In the genomic region with DNA sequence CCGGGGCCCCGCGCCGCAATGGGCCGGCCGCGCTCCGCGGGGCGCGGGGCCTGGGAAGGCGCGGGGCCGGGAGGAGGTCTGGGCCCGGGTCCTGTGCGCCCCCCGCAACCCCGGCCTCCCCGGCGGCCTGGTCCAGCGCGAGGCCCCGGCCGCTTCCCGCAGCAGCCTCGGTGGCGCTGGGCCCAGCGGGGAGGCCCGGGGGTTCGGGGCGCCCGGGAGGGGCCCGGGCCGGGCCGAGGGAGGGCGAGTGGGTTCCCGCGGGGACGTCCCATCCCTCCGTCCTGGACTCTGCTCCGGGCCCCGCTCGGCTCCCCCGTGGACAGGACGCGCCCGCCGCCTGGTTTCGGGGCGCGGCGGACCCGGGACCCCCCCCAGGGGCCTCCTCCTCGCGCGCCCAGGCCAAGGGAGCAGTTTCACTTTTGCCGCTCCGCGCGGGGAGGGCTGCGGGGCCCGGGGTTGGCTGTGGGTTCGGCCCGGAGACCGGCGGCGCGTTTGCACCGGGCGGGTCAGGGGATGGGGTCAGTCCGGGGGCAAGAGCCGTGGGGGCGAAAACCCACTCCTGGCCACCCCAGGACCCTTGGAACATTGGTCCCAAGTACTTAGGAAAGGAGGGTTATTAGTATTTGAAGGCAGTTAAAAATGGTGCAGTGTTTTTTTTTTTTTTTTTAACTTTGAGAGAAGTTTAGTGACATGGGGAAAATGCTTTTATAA, we compare ENCODE assay signal across 8 cellular contexts. TPM values are rescaled to one million over a fixed set of nuclear protein-coding genes. Genes with fewer than 3 reads are reported as not detected.
DNase-seq lines count a peak whose midpoint lies in the region; ATAC-seq and TF ChIP-seq lines count a peak whose summit lies in the region.

No MANE protein-coding gene starts in this region.

- peaks cover 26 to 44% (median 35%) of the 10 kb centered on the region in 7 donors for H3K4me1 Mint-ChIP-seq in naive thymus-derived CD4-positive, alpha-beta T cell

- H3K27ac Mint-ChIP-seq in naive thymus-derived CD4-positive, alpha-beta T cell = peak overlapping the region; percentile 77 to 91 (median 89)

- H3K4me1 ChIP-seq in esophagus muscularis mucosa (peaks cover 23 to 52% (median 49%) of the 10 kb centered on the region in 4 donors), tibial artery (peaks cover 0 to 34% (median 14%) of the 10 kb centered on the region in 4 donors)
- peaks cover 17 to 18% of the 10 kb centered on the region in 2 donors for H3K4me1 ChIP-seq in naive thymus-derived CD4-positive, alpha-beta T cell (ENCODE audit: control insufficient read depth in 2 of 2, insufficient read depth in 2 of 2, low read length in 2 of 2)

- H3K4me3 Mint-ChIP-seq in naive thymus-derived CD4-positive, alpha-beta T cell = peak overlapping the region; percentile 79 to 89 (median 85)

- peak; percentile 70 for ATAC-seq in naive thymus-derived CD4-positive, alpha-beta T cell
- ATAC-seq in GM18520 (IDR thresholded peaks at IDR 0.05; ENCODE audit: unreplicated experiment) (no peak), HG02981 (IDR thresholded peaks at IDR 0.05; ENCODE audit: unreplicated experiment) (no peak)

- intact Hi-C loops in esophagus muscularis mucosa (cut with DNase I) = loop anchor here (5.0 kb wide), 1 partner anchor 72 kb away; no protein-coding TSS in a partner anchor
- intact Hi-C loops in naive thymus-derived CD4-positive, alpha-beta T cell (cut with micrococcal nuclease) = loop anchor here (1.0 to 10.0 kb wide), 11 partner anchors 29 to 1059 kb away; partner anchors contain the start of genes CSTB (in 1 of the 2), ITGB2 (in 1 of the 2), PKNOX1 (in 1 of the 2) and RRP1 (in 1 of the 2)
- intact Hi-C loops in tibial artery (cut with DNase I; ENCODE audit: low total_unique reads) = loop anchor here (10.0 kb wide), 1 partner anchor 149 kb away; the partner anchor contains the start of gene TRAPPC10

- peaks cover 0 to 14% (median 5%) of the 10 kb centered on the region in 5 donors for H3K36me3 Mint-ChIP-seq in naive thymus-derived CD4-positive, alpha-beta T cell

- peaks cover 0 to 4% (median 0%) of the 10 kb centered on the region in 4 donors for H3K36me3 ChIP-seq in esophagus muscularis mucosa
- H3K36me3 ChIP-seq in naive thymus-derived CD4-positive, alpha-beta T cell (ENCODE audit: control insufficient read depth in 2 of 3, insufficient read depth in 3 of 3, low read length in 3 of 3) = peaks cover 0 to 17% (median 0%) of the 10 kb centered on the region in 3 experiments
- H3K36me3 ChIP-seq in tibial artery = no peaks in the 10 kb centered on the region

- peak overlapping the region; percentile 95 to 97 (median 96) for H3K27ac ChIP-seq in esophagus muscularis mucosa (replicated peaks in 1 of 4)
- H3K27ac ChIP-seq in naive thymus-derived CD4-positive, alpha-beta T cell (ENCODE audit: low read depth, low read length) = peak overlapping the region; percentile 72
- peak overlapping the region; percentile 83 to 85 for H3K27ac ChIP-seq in tibial artery

- TF ChIP-seq CTCF in esophagus muscularis mucosa (IDR thresholded peaks at IDR 0.05) = no peak
- no peak for TF ChIP-seq CTCF in tibial artery (IDR thresholded peaks at IDR 0.05)

- H3K4me3 ChIP-seq in GM08714 (ENCODE audit: low read length) (peak overlapping the region; percentile 67), esophagus muscularis mucosa (peak overlapping the region; percentile 92 to 97 (median 96)), tibial artery (peak overlapping the region; percentile 76 to 91)
- peak overlapping the region; percentile 62 for H3K4me3 ChIP-seq in naive thymus-derived CD4-positive, alpha-beta T cell (ENCODE audit: low read length)

- DNase-seq in activated CD8-positive, alpha-beta memory T cell treated with anti-CD3 and anti-CD28 coated beads, Interleukin-2, amount 50 U/mL, for 4 hours = peak; percentile 60
- no peak for DNase-seq in esophagus muscularis mucosa (ENCODE audit: extremely low spot score)
- DNase-seq in naive thymus-derived CD4-positive, alpha-beta T cell = peak; percentile 47 to 71 (median 58)
- peak in 1 of 2 donors; percentile 74 for DNase-seq in tibial artery

- no peaks in the 10 kb centered on the region for H3K9me3 ChIP-seq in esophagus muscularis mucosa
- no peaks in the 10 kb centered on the region for H3K9me3 ChIP-seq in naive thymus-derived CD4-positive, alpha-beta T cell (ENCODE audit: control insufficient read depth in 2 of 3, low read length in 3 of 3)
- no peaks in the 10 kb centered on the region for H3K9me3 ChIP-seq in tibial artery

- TF ChIP-seq EP300 in Ishikawa (IDR thresholded peaks at IDR 0.05; ENCODE audit: borderline replicate concordance) (no peak), esophagus muscularis mucosa (IDR thresholded peaks at IDR 0.05) (no peak)

- H3K27me3 ChIP-seq in esophagus muscularis mucosa = no peaks in the 10 kb centered on the region
- no peaks in the 10 kb centered on the region for H3K27me3 ChIP-seq in naive thymus-derived CD4-positive, alpha-beta T cell (ENCODE audit: control insufficient read depth in 2 of 2, insufficient read depth in 2 of 2, low read length in 2 of 2)
- H3K27me3 ChIP-seq in tibial artery = no peaks in the 10 kb centered on the region

- TF ChIP-seq RAD21 in Ishikawa (IDR thresholded peaks at IDR 0.05; ENCODE audit: low read depth) = no peak

- WGBS in esophagus muscularis mucosa = 0% methylated on average over 3 of the region's 73 CpGs

- peaks cover 0 to 1% (median 0%) of the 10 kb centered on the region in 5 donors for H3K27me3 Mint-ChIP-seq in naive thymus-derived CD4-positive, alpha-beta T cell

- CTCF ChIA-PET in naive thymus-derived CD4-positive, alpha-beta T cell (lab: Charles Lee) = interaction anchor here (0.8 to 1.3 kb wide), 2 partner anchors 65 to 74 kb away, joined by 3 read pairs; no protein-coding TSS in a partner anchor

- no peaks in the 10 kb centered on the region for H3K9me3 Mint-ChIP-seq in naive thymus-derived CD4-positive, alpha-beta T cell

- POLR2A ChIA-PET in naive thymus-derived CD4-positive, alpha-beta T cell (lab: Charles Lee) = interaction anchor here (0.7 to 1.8 kb wide), 4 partner anchors 21 to 56 kb away, joined by 3 to 9 read pairs (median 6); no protein-coding TSS in a partner anchor

- no peak for TF ChIP-seq POLR2A in esophagus muscularis mucosa (IDR thresholded peaks at IDR 0.05; ENCODE audit: low read depth)

TF ChIP-seq in Ishikawa, 13 proteins besides CTCF, POLR2A, EP300 and RAD21:
- TF ChIP-seq YY1 (IDR thresholded peaks at IDR 0.05; ENCODE audit: low read depth) (no peak), ZBTB7A (IDR thresholded peaks at IDR 0.05; ENCODE audit: low read depth) (peak; percentile 82)

RNA-seq across cellular contexts. Expression of gene AGPAT3, which starts 0.6 kb away (rescaled TPM):
- total RNA-seq in esophagus muscularis mucosa = 10 to 100 TPM; 28.0 to 36.5 (median 32.2) TPM
- 100 to 1,000 TPM in 1 of 5 experiments, 10 to 100 TPM in 4; 58.4 to 121 (median 69.0) TPM for total RNA-seq in naive thymus-derived CD4-positive, alpha-beta T cell
- 10 to 100 TPM; 11.4 to 16.1 TPM for polyA plus RNA-seq in naive thymus-derived CD4-positive, alpha-beta T cell
